In genomic region chr9:101220341-101220740, GRCh38 we compare ENCODE assay signal across 24 cellular contexts.
"Had no signal": no experiment of that assay in that cellular context is flagged by ENCODE, and none has a peak within 500 bp of the region (broad histone marks: within the 10 kb centered on the region; RNA-seq: fewer than 3 reads in every experiment).

No MANE protein-coding gene starts in this region.

- H3K27me3 ChIP-seq: SJSA1 had no signal

- H3K9me3 ChIP-seq: SJSA1 had no signal

- DNase-seq: Kasumi-1, MM.1S, NCI-H1092 treated with DMSO at 0.1 percent for 48 hours, NCI-H1436, NCI-H187, NCI-H2029, NCI-H2081 treated with DMSO at 0.1 percent for 48 hours, NCI-H2171, NCI-H226, NCI-H446, NCI-H510A, NCI-H774, Right ventricle myocardium superior, RPMI8226, SIG-M5, SW 1271, T-cell had no signal

- H3K36me3 ChIP-seq: SJSA1 had no signal

- FAIRE-seq: HTR-8/SVneo, K562, RCC 7860 had no signal

- H3K4me3 ChIP-seq: K562, SJSA1, SK-N-MC had no signal

- H3K4me1 ChIP-seq: SJSA1 had no signal

- H3K27ac ChIP-seq: HL-60, KMS-11, SJSA1, SK-N-MC had no signal
